8 cellular contexts compared by ENCODE assay signal in the genomic region with DNA sequence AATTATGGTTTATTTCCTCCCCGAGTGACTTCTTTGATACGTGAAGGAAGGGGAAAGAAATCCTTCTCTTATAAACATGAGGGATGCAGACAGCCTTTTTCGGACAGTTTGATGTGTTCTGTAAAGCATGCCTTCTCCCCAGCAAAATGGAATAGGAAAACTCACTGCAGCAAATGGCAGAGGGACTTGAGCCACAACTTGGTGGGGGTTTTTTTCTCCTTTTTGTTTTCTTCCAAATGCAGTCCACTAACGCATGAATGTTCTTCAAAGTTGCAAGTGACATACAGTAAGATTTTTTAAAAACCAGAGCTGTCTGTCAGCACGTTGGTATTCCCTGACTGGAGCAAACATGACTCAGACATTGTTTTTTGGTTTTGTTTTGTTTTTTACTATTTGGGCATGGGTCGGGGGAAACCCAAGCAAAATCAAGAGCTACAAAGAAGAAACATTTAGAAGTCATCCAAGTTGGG. TPM values are rescaled to one million over a fixed set of nuclear protein-coding genes. Genes with fewer than 3 reads are reported as not detected.
DNase-seq lines count a peak whose midpoint lies in the region; ATAC-seq and TF ChIP-seq lines count a peak whose summit lies in the region.

No MANE protein-coding gene starts in this region.

- H3K9me2 ChIP-seq in Karpas-422 (replicated peaks; ENCODE audit: insufficient read depth, low read length) = no peaks in the 10 kb centered on the region

- peak overlapping the region; percentile 94 for H3K9ac ChIP-seq in Karpas-422 (ENCODE audit: low read length)

- H3K4me3 ChIP-seq in AG10803 (ENCODE audit: low read length) (peak overlapping the region; percentile 74), Karpas-422 (ENCODE audit: low read length) (peak overlapping the region; percentile 83), coronary artery (peak overlapping the region; percentile 93)
- H3K4me3 ChIP-seq in naive thymus-derived CD4-positive, alpha-beta T cell (ENCODE audit: low read length) = peak overlapping the region; percentile 91

- peak overlapping the region; percentile 94 for H3K4me2 ChIP-seq in Karpas-422 (ENCODE audit: low read depth, low read length, poor library complexity, severe bottlenecking)

- H3K9me3 ChIP-seq in Karpas-422 (ENCODE audit: low read length) = no peaks in the 10 kb centered on the region
- no peaks in the 10 kb centered on the region for H3K9me3 ChIP-seq in naive thymus-derived CD4-positive, alpha-beta T cell (ENCODE audit: control insufficient read depth in 2 of 3, low read length in 3 of 3)

- DNase-seq in AG10803 (ENCODE audit: low read depth) (no peak), Karpas-422 (peak; percentile 45), coronary artery (ENCODE audit: low spot score) (no peak), SK-N-DZ (ENCODE audit: low spot score) (no peak), NCI-H1436 (lab: John Stamatoyannopoulos, UW) (no peak)
- no peak for DNase-seq in naive thymus-derived CD4-positive, alpha-beta T cell

- ATAC-seq in naive thymus-derived CD4-positive, alpha-beta T cell = no peak
- ATAC-seq in HG02623 (IDR thresholded peaks at IDR 0.05; ENCODE audit: unreplicated experiment) (no peak), HG03378 (IDR thresholded peaks at IDR 0.05; ENCODE audit: unreplicated experiment) (no peak)

- H3K9me3 Mint-ChIP-seq in naive thymus-derived CD4-positive, alpha-beta T cell = peaks cover 0 to 3% (median 0%) of the 10 kb centered on the region in 11 donors

- TF ChIP-seq CTCF in AG10803 (conservative IDR thresholded peaks at IDR 0.05; ENCODE audit: low read length) = no peak
- no peak for TF ChIP-seq CTCF in coronary artery (IDR thresholded peaks at IDR 0.05)

- H3K4me1 ChIP-seq in Karpas-422 (ENCODE audit: low read length) = peaks cover 40% of the 10 kb centered on the region
- peaks cover 0 to 6% of the 10 kb centered on the region in 2 donors for H3K4me1 ChIP-seq in naive thymus-derived CD4-positive, alpha-beta T cell (ENCODE audit: control insufficient read depth in 2 of 2, insufficient read depth in 2 of 2, low read length in 2 of 2)

- H2AFZ ChIP-seq in Karpas-422 (ENCODE audit: low read length) = peak overlapping the region; percentile 97

- peaks cover 8% of the 10 kb centered on the region for H3K36me3 ChIP-seq in Karpas-422 (ENCODE audit: insufficient read depth, low read length)
- no peaks in the 10 kb centered on the region for H3K36me3 ChIP-seq in naive thymus-derived CD4-positive, alpha-beta T cell (ENCODE audit: control insufficient read depth in 2 of 3, insufficient read depth in 3 of 3, low read length in 3 of 3)

- CTCF ChIA-PET in naive thymus-derived CD4-positive, alpha-beta T cell (lab: Charles Lee) = no interaction called here

- intact Hi-C loops in naive thymus-derived CD4-positive, alpha-beta T cell (cut with micrococcal nuclease) = loop anchor here (1.0 to 5.0 kb wide), 6 partner anchors 138 to 1449 kb away; a partner anchor contains a TSS

- peak overlapping the region; percentile 86 to 98 (median 94) for H3K4me3 Mint-ChIP-seq in naive thymus-derived CD4-positive, alpha-beta T cell

- no peaks in the 10 kb centered on the region for H3K36me3 Mint-ChIP-seq in naive thymus-derived CD4-positive, alpha-beta T cell

- peaks cover 5 to 49% (median 40%) of the 10 kb centered on the region in 7 donors for H3K4me1 Mint-ChIP-seq in naive thymus-derived CD4-positive, alpha-beta T cell

- POLR2A ChIA-PET in naive thymus-derived CD4-positive, alpha-beta T cell (lab: Charles Lee) = interaction anchor here (0.9 to 2.3 kb wide), 5 partner anchors 136 to 197 kb away, joined by 3 to 8 read pairs (median 4); a partner anchor contains a TSS

- peaks cover 48% of the 10 kb centered on the region for H3K79me2 ChIP-seq in Karpas-422 (ENCODE audit: low read length)

- H3K27ac Mint-ChIP-seq in naive thymus-derived CD4-positive, alpha-beta T cell = peak overlapping the region in 8 of 9 donors; percentile 62 to 92 (median 84)

- peak overlapping the region; percentile 69 for H3K27ac ChIP-seq in Karpas-422 (ENCODE audit: low read length)
- peak overlapping the region; percentile 93 to 95 for H3K27ac ChIP-seq in coronary artery
- H3K27ac ChIP-seq in naive thymus-derived CD4-positive, alpha-beta T cell (ENCODE audit: low read depth, low read length) = peak overlapping the region; percentile 69

- peaks cover 0 to 40% (median 3%) of the 10 kb centered on the region in 5 donors for H3K27me3 Mint-ChIP-seq in naive thymus-derived CD4-positive, alpha-beta T cell

- H4K20me1 ChIP-seq in Karpas-422 (ENCODE audit: insufficient read depth, low read depth, low read length) = no peaks in the 10 kb centered on the region

- no peaks in the 10 kb centered on the region for H3K27me3 ChIP-seq in Karpas-422 (ENCODE audit: low read length)
- H3K27me3 ChIP-seq in naive thymus-derived CD4-positive, alpha-beta T cell (ENCODE audit: control insufficient read depth in 2 of 2, insufficient read depth in 2 of 2, low read length in 2 of 2) = no peaks in the 10 kb centered on the region

RNA-seq across cellular contexts. Expression of a gene that starts 0.6 kb away (rescaled TPM):
- total RNA-seq in Karpas-422 (2014; rRNA removed; shearing (Covaris generic); ENCODE audit: low replicate concordance) = 129 and 262 TPM in 2 replicates
- total RNA-seq in naive thymus-derived CD4-positive, alpha-beta T cell = 10 to 100 TPM in 4 of 5 experiments, 1 to 10 TPM in 1; 9.9 to 53.3 (median 15.9) TPM
- polyA plus RNA-seq in naive thymus-derived CD4-positive, alpha-beta T cell = 1 to 10 TPM; 1.2 to 5.1 TPM
- 60.9 and 62.5 TPM in 2 replicates for polyA plus RNA-seq in SK-N-DZ (2014; cell fraction: cytosol; rRNA removed)
- polyA plus RNA-seq in SK-N-DZ (2014; cell fraction: nucleus; rRNA removed) = 92.4 and 132 TPM in 2 replicates
